Comparison of ENCODE assay signal across 8 cellular contexts in the genomic region with DNA sequence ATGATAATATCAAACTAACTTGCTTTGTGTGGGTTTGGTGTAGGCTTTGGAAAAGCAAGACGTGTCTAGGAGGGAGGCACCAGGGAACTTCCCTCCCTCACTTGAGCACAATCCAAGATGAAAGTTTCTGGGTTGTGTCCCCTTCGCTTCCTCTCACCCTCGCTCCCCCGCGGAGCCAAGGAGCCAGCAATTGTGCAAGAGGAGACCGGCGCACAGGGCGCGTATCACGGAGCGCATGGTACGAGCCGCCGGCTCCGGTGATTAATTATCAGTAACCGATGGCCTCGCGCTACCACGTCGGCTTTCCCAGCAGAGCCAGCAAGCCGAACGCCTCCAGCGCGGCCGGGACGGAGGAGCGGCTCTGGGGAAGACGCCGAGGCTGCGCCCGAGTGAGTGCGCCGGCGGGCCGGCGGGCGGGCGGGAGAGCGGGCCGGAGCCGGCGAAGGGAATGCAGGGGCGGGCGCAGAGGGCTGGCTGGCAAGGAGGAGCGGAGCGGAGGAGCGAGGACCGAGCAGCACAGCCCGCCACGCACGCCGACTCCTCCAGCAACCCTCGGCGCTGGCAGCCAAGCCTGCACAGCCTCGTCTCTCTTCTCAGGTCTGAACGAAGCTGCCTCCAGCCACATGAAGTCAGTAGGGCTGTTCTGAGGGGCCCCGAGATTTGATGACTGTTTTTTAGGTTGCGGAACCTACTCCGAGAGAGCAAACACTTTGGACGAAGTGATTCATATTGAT.
DNase-seq lines count a peak whose midpoint lies in the region; ATAC-seq and TF ChIP-seq lines count a peak whose summit lies in the region.

No MANE protein-coding gene starts in this region.

- no peaks in the 10 kb centered on the region for H3K27me3 ChIP-seq in brain microvascular endothelial cell (replicated peaks)

- in situ Hi-C loops in GM13976 (cut with MboI; ENCODE audit: low sequenced_read_pairs, unreplicated experiment) = no loop called here
- in situ Hi-C loops in brain microvascular endothelial cell (cut with HindIII; ENCODE audit: low pct_ligation_motif_present, low sequenced_read_pairs) = no loop called here

- peak overlapping the region; percentile 72 for H3K4me3 ChIP-seq in brain microvascular endothelial cell (ENCODE audit: low read depth, low read length)
- peak overlapping the region; percentile 55 for H3K4me3 ChIP-seq in iPS-11a (ENCODE audit: low read depth, low read length)
- peak overlapping the region; percentile 67 for H3K4me3 ChIP-seq in retinal pigment epithelial cell (ENCODE audit: low read length)

- no peaks in the 10 kb centered on the region for H3K36me3 ChIP-seq in brain microvascular endothelial cell (replicated peaks)

- peak overlapping the region; percentile 94 for H3K27ac ChIP-seq in brain microvascular endothelial cell

- TF ChIP-seq CTCF in GM13976 (IDR thresholded peaks at IDR 0.05; ENCODE audit: borderline replicate concordance, control extremely low read depth, extremely low read depth, insufficient read depth, missing control alignments) (no peak), brain microvascular endothelial cell (IDR thresholded peaks at IDR 0.05; ENCODE audit: low read depth, low read length, missing control alignments) (no peak), retinal pigment epithelial cell (conservative IDR thresholded peaks at IDR 0.05; ENCODE audit: low read depth, low read length) (no peak)

- ATAC-seq in GM18870 (IDR thresholded peaks at IDR 0.05; ENCODE audit: unreplicated experiment) (no peak), HG03565 (IDR thresholded peaks at IDR 0.05; ENCODE audit: unreplicated experiment) (no peak)

- DNase-seq in GM13976 (ENCODE audit: low spot score) (peak; percentile 14), NCI-H1694 (lab: John Stamatoyannopoulos, UW) (peak; percentile 4), brain microvascular endothelial cell (peak; percentile 83), retinal pigment epithelial cell (ENCODE audit: low read depth) (peak; percentile 66), HT-29 (ENCODE audit: low spot score) (no peak)
